Comparison of ENCODE assay signal across 1 cellular context in genomic region chr16:77711775-77712174, GRCh38.
TF ChIP-seq lines count a peak whose summit lies in the region.

No MANE protein-coding gene starts in this region.

TF ChIP-seq in H1, 55 proteins besides CTCF, POLR2A, EP300 and RAD21:
- TF ChIP-seq TEAD4 (IDR thresholded peaks at IDR 0.05; ENCODE audit: low read depth, low read length) (no peak), USF2 (IDR thresholded peaks at IDR 0.05; ENCODE audit: low read length) (no peak), HDAC2 (IDR thresholded peaks at IDR 0.05; ENCODE audit: borderline replicate concordance in 1 of 2, low read depth in 2 of 2, low read length in 2 of 2) (no peak), SRF (IDR thresholded peaks at IDR 0.05; ENCODE audit: low read depth, low read length) (no peak), BACH1 (IDR thresholded peaks at IDR 0.05; ENCODE audit: low read length) (no peak), E2F6 (IDR thresholded peaks at IDR 0.05) (no peak), CBX8 (IDR thresholded peaks at IDR 0.05; ENCODE audit: borderline replicate concordance, low read depth, low read length) (no peak), BCL11A (IDR thresholded peaks at IDR 0.05; ENCODE audit: low read depth in 2 of 2, low read length in 2 of 2) (no peak), SP4 (IDR thresholded peaks at IDR 0.05; ENCODE audit: low read length) (no peak), TAF7 (optimal IDR thresholded peaks at IDR 0.05; ENCODE audit: borderline replicate concordance, low read depth, low read length) (no peak), BRCA1 (IDR thresholded peaks at IDR 0.05; ENCODE audit: low read depth, low read length) (no peak), PHF8 (conservative IDR thresholded peaks at IDR 0.05; ENCODE audit: low read depth, low read length) (no peak), RNF2 (IDR thresholded peaks at IDR 0.05; ENCODE audit: borderline replicate concordance, low read depth, low read length, missing control alignments, poor library complexity, severe bottlenecking) (no peak), ZNF274 (IDR thresholded peaks at IDR 0.05; ENCODE audit: borderline replicate concordance, extremely low read depth, low read length) (no peak), TAF1 (IDR thresholded peaks at IDR 0.05; ENCODE audit: low read depth, low read length) (no peak)
